ENCODE assay signal across 1 cellular context in the genomic region with DNA sequence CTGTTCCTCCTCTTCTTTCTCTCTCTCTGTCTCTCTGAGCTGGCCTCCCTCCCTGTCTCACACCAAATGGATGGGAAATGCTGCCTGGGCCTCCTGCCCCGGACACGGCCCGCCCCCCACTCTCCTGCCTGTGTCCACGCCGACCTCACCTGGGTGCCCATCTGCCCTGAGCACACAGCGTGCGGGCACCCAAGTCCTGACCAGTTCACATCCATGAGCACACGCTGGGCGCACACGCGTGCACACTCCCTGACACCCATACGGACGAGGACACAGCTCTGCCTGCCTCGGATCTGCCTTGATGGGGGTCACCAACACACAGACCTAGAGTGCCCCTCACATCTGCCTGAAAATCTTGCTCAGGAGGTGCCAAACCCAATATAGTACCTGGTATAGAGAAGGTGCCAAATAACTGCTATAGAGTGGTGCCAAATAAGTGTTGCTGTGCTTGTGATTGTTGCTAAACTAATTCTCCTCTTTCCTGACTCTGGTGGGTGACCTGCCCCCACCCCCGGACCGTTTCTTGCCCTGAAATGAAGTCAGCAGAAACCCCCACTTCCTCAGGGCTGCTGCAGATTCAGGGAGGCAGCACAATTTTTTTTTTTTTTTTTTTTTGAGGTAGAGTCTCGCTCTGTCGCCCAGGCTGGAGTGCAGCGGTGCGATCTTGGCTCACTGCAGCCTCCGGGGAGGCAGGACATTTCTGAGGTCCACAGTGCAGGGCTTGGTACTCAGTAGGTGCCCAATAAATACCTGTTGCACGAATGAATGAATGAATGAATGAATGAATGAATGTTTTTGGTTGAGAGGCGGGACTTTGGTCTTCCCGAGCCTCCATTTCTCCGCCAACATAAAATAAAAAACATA.
TF ChIP-seq lines count a peak whose summit lies in the region.

No MANE protein-coding gene starts in this region.

TF ChIP-seq in WTC11, 78 proteins besides CTCF, POLR2A, EP300 and RAD21 (continued from another document):
- TF ChIP-seq, protein P1, sequence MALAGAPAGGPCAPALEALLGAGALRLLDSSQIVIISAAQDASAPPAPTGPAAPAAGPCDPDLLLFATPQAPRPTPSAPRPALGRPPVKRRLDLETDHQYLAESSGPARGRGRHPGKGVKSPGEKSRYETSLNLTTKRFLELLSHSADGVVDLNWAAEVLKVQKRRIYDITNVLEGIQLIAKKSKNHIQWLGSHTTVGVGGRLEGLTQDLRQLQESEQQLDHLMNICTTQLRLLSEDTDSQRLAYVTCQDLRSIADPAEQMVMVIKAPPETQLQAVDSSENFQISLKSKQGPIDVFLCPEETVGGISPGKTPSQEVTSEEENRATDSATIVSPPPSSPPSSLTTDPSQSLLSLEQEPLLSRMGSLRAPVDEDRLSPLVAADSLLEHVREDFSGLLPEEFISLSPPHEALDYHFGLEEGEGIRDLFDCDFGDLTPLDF (CRISPR knock-in tag; IDR thresholded peaks at IDR 0.05): no peak
- TF ChIP-seq, protein P2, sequence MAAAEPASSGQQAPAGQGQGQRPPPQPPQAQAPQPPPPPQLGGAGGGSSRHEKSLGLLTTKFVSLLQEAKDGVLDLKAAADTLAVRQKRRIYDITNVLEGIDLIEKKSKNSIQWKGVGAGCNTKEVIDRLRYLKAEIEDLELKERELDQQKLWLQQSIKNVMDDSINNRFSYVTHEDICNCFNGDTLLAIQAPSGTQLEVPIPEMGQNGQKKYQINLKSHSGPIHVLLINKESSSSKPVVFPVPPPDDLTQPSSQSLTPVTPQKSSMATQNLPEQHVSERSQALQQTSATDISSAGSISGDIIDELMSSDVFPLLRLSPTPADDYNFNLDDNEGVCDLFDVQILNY (CRISPR knock-in tag; IDR thresholded peaks at IDR 0.05): no peak
- TF ChIP-seq ZNF121 (CRISPR knock-in tag; IDR thresholded peaks at IDR 0.05) (no peak), TCF7 (CRISPR knock-in tag; IDR thresholded peaks at IDR 0.05; ENCODE audit: low read depth) (no peak), JAZF1 (CRISPR knock-in tag; IDR thresholded peaks at IDR 0.05) (no peak)
- TF ChIP-seq, protein P3, sequence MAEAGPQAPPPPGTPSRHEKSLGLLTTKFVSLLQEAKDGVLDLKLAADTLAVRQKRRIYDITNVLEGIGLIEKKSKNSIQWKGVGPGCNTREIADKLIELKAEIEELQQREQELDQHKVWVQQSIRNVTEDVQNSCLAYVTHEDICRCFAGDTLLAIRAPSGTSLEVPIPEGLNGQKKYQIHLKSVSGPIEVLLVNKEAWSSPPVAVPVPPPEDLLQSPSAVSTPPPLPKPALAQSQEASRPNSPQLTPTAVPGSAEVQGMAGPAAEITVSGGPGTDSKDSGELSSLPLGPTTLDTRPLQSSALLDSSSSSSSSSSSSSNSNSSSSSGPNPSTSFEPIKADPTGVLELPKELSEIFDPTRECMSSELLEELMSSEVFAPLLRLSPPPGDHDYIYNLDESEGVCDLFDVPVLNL (CRISPR knock-in tag; IDR thresholded peaks at IDR 0.05; ENCODE audit: borderline replicate concordance, low read depth): no peak
